In genomic region chr11:64025205-64025604, GRCh38 we compare ENCODE assay signal across 1 cellular context.
TF ChIP-seq lines count a peak whose summit lies in the region.

No MANE protein-coding gene starts in this region.

TF ChIP-seq in K562, 482 proteins besides CTCF, POLR2A, EP300 and RAD21:
- TF ChIP-seq MNT (conservative IDR thresholded peaks at IDR 0.05) (no peak), ZNF134 (CRISPR knock-in tag; conservative IDR thresholded peaks at IDR 0.05) (0 out of 2 replicates have a peak, but pooled peaks have one; percentile 6), GMEB1 (CRISPR knock-in tag; IDR thresholded peaks at IDR 0.05) (no peak), BHLHE40 (IDR thresholded peaks at IDR 0.05; ENCODE audit: low read length) (no peak), PHF20 (IDR thresholded peaks at IDR 0.05; ENCODE audit: partially characterized antibody) (no peak), HDAC3 (IDR thresholded peaks at IDR 0.05; ENCODE audit: borderline replicate concordance, partially characterized antibody) (no peak)
